Comparison of ENCODE assay signal across 9 cellular contexts in the genomic region with DNA sequence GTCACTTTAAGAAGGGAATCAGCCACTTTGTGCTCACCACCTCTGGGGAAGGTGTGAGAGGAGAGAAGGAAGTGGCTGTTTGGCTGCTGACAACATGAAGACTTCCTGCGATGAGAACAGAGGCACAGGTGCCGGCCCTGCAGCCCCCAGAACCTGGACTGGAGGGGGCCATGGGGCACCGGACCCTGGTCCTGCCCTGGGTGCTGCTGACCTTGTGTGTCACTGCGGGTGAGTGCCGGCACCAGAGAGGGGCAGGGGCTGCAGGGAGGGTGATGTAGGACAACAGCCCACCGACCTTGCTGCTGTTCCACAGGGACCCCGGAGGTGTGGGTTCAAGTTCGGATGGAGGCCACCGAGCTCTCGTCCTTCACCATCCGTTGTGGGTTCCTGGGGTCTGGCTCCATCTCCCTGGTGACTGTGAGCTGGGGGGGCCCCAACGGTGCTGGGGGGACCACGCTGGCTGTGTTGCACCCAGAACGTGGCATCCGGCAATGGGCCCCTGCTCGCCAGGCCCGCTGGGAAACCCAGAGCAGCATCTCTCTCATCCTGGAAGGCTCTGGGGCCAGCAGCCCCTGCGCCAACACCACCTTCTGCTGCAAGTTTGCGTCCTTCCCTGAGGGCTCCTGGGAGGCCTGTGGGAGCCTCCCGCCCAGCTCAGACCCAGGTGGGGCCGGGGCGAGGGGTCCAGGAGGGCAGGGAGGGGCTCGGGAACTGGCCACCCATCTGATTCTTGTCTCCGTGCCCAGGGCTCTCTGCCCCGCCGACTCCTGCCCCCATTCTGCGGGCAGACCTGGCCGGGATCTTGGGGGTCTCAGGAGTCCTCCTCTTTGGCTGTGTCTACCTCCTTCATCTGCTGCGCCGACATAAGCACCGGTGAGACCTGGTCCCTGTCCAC. TPM values are rescaled to one million over a fixed set of nuclear protein-coding genes. Genes with fewer than 3 reads are reported as not detected.
A peak's percentile ranks its signal among the peaks of the same experiment; 100 is the strongest.
DNase-seq lines count a peak whose midpoint lies in the region; ATAC-seq, FAIRE-seq and TF ChIP-seq lines count a peak whose summit lies in the region.
"Not testable (repeated sequence)": the region's sequence is repeated elsewhere in the genome, so short reads cannot be mapped to it uniquely, and the experiment has no call there.
"Had no signal": no experiment of that assay in that cellular context is flagged by ENCODE, and none has a peak within 500 bp of the region (broad histone marks: within the 10 kb centered on the region; RNA-seq: fewer than 3 reads in every experiment).

TSS of gene PVRIG (plus strand) at position 149 of the 895 bp plus-strand sequence. CDS start at position 171, 22 bp downstream.

- H3K9ac ChIP-seq in DND-41 (ENCODE audit: low read depth, low read length) (peak within 1 kb of the TSS; percentile 36), skeletal muscle tissue (ENCODE audit: low read depth in 1 of 3, low read length in 3 of 3) (peak within 1 kb of the TSS in 1 of 3 donors; percentile 45)
- H3K9ac ChIP-seq in kidney (ENCODE audit: low read length in 2 of 2): not testable (repeated sequence)

- TF ChIP-seq CTCF in DND-41 (IDR thresholded peaks at IDR 0.05; ENCODE audit: borderline replicate concordance, extremely low read depth, low read length, poor library complexity, severe bottlenecking); kidney (IDR thresholded peaks at IDR 0.05; ENCODE audit: borderline replicate concordance, extremely low read depth, insufficient read depth): not testable (repeated sequence)

- H3K27me3 Mint-ChIP-seq in activated CD4-positive, alpha-beta T cell treated with anti-CD3 and anti-CD28 coated beads, Interleukin-2, amount 10 ng/mL, durations not matched to agents 7 days and 5 days; activated T-cell treated with anti-CD3 and anti-CD28 coated beads, Interleukin-2, amount 50 U/mL, for 72 hours (ENCODE audit: low read depth); activated naive CD8-positive, alpha-beta T cell treated with anti-CD3 and anti-CD28 coated beads, Interleukin-2, amount 50 U/mL, for 24 hours; stimulated activated naive CD8-positive, alpha-beta T cell treated with anti-CD3 and anti-CD28 coated beads, Interleukin-15, Interleukin-2, amounts not matched to agents 100 ng/mL and 50 ng/mL, for 24 hours: not testable (repeated sequence)

- CTCF ChIA-PET in activated CD4-positive, alpha-beta T cell treated with anti-CD3 and anti-CD28 coated beads, Interleukin-2, amount 10 ng/mL, durations not matched to agents 7 days and 5 days (lab: Charles Lee): interaction anchor here (1.2 to 2.4 kb wide), 4 partner anchors 14 to 95 kb away, joined by 3 to 7 read pairs (median 5); partner anchors contain the start of gene GAL3ST4

- peaks cover 54% of the 10 kb centered on the region for H3K36me3 Mint-ChIP-seq in activated CD4-positive, alpha-beta T cell treated with anti-CD3 and anti-CD28 coated beads, Interleukin-2, amount 10 ng/mL, durations not matched to agents 7 days and 5 days (ENCODE audit: low read depth)
- peaks cover 30 to 37% of the 10 kb centered on the region in 2 donors for H3K36me3 Mint-ChIP-seq in activated T-cell treated with anti-CD3 and anti-CD28 coated beads, Interleukin-2, amount 50 U/mL, for 72 hours (ENCODE audit: insufficient read depth in 2 of 2)
- peaks cover 27% of the 10 kb centered on the region for H3K36me3 Mint-ChIP-seq in activated naive CD8-positive, alpha-beta T cell treated with anti-CD3 and anti-CD28 coated beads, Interleukin-2, amount 50 U/mL, for 24 hours (ENCODE audit: low read depth)
- peaks cover 38% of the 10 kb centered on the region for H3K36me3 Mint-ChIP-seq in stimulated activated naive CD8-positive, alpha-beta T cell treated with anti-CD3 and anti-CD28 coated beads, Interleukin-15, Interleukin-2, amounts not matched to agents 100 ng/mL and 50 ng/mL, for 24 hours (ENCODE audit: low read depth)

- peak within 1 kb of the TSS; percentile 82 for H3K4me3 Mint-ChIP-seq in activated CD4-positive, alpha-beta T cell treated with anti-CD3 and anti-CD28 coated beads, Interleukin-2, amount 10 ng/mL, durations not matched to agents 7 days and 5 days
- H3K4me3 Mint-ChIP-seq in activated T-cell treated with anti-CD3 and anti-CD28 coated beads, Interleukin-2, amount 50 U/mL, for 72 hours: peak within 1 kb of the TSS; percentile 82 to 98
- peak within 1 kb of the TSS; percentile 88 for H3K4me3 Mint-ChIP-seq in activated naive CD8-positive, alpha-beta T cell treated with anti-CD3 and anti-CD28 coated beads, Interleukin-2, amount 50 U/mL, for 24 hours
- peak within 1 kb of the TSS; percentile 95 for H3K4me3 Mint-ChIP-seq in stimulated activated naive CD8-positive, alpha-beta T cell treated with anti-CD3 and anti-CD28 coated beads, Interleukin-15, Interleukin-2, amounts not matched to agents 100 ng/mL and 50 ng/mL, for 24 hours

- H3K27ac ChIP-seq in DND-41 (ENCODE audit: low read length) (peak within 1 kb of the TSS; percentile 79), kidney (ENCODE audit: low read depth in 2 of 2, low read length in 2 of 2) (peak within 1 kb of the TSS in 1 of 2 donors; percentile 47), skeletal muscle tissue (ENCODE audit: low read depth, low read length) (peak within 1 kb of the TSS; percentile 40)

- not testable (repeated sequence) for H3K27me3 ChIP-seq in DND-41 (ENCODE audit: insufficient read depth, low read length, poor library complexity); skeletal muscle tissue (ENCODE audit: control insufficient read depth in 3 of 3, insufficient read depth in 3 of 3, low read length in 3 of 3)

- H3K27ac Mint-ChIP-seq in activated CD4-positive, alpha-beta T cell treated with anti-CD3 and anti-CD28 coated beads, Interleukin-2, amount 10 ng/mL, durations not matched to agents 7 days and 5 days: peak within 1 kb of the TSS; percentile 98
- peak within 1 kb of the TSS; percentile 94 for H3K27ac Mint-ChIP-seq in activated T-cell treated with anti-CD3 and anti-CD28 coated beads, Interleukin-2, amount 50 U/mL, for 72 hours
- H3K27ac Mint-ChIP-seq in activated naive CD8-positive, alpha-beta T cell treated with anti-CD3 and anti-CD28 coated beads, Interleukin-2, amount 50 U/mL, for 24 hours: peak within 1 kb of the TSS; percentile 97
- H3K27ac Mint-ChIP-seq in stimulated activated naive CD8-positive, alpha-beta T cell treated with anti-CD3 and anti-CD28 coated beads, Interleukin-15, Interleukin-2, amounts not matched to agents 100 ng/mL and 50 ng/mL, for 24 hours: peak within 1 kb of the TSS; percentile 92

- H4K20me1 ChIP-seq in DND-41 (ENCODE audit: insufficient read depth, low read length): not testable (repeated sequence)

- not testable (repeated sequence) for H3K4me3 ChIP-seq in DND-41 (ENCODE audit: low read depth in 1 of 2, low read length in 2 of 2); kidney (ENCODE audit: low read length in 2 of 2); skeletal muscle tissue (ENCODE audit: low read length in 3 of 3)

- peaks cover 42% of the 10 kb centered on the region for H3K36me3 ChIP-seq in DND-41 (ENCODE audit: insufficient read depth, low read length)
- H3K36me3 ChIP-seq in kidney (ENCODE audit: control insufficient read depth in 1 of 2, insufficient read depth in 2 of 2, low read length in 2 of 2): not testable (repeated sequence)
- H3K36me3 ChIP-seq in skeletal muscle tissue (ENCODE audit: control insufficient read depth in 3 of 3, insufficient read depth in 3 of 3, low read length in 3 of 3): peaks cover 29 to 35% (median 34%) of the 10 kb centered on the region in 3 donors

- not testable (repeated sequence) for H3K4me2 ChIP-seq in DND-41 (ENCODE audit: insufficient read depth, low read length)

- not testable (repeated sequence) for H3K9me3 ChIP-seq in DND-41 (ENCODE audit: insufficient read depth, low read length, severe bottlenecking); kidney (ENCODE audit: control insufficient read depth in 1 of 2, low read length in 2 of 2); skeletal muscle tissue (ENCODE audit: control insufficient read depth in 3 of 3, low read length in 3 of 3)

- POLR2A ChIA-PET in activated CD4-positive, alpha-beta T cell treated with anti-CD3 and anti-CD28 coated beads, Interleukin-2, amount 10 ng/mL, durations not matched to agents 7 days and 5 days (lab: Charles Lee): not testable (repeated sequence)

- ATAC-seq in DND-41 (ENCODE audit: insufficient read depth, low read depth): peak; percentile 25; the same call in 1 of the 3 replicates
- ATAC-seq in activated T-cell treated with anti-CD3 and anti-CD28 coated beads, Interleukin-2, amount 50 U/mL, for 72 hours (replicated peaks in 1 of 2): peak in 1 of 2 donors; percentile 9
- ATAC-seq in activated naive CD8-positive, alpha-beta T cell treated with anti-CD3 and anti-CD28 coated beads, Interleukin-2, amount 50 U/mL, for 24 hours: peak; percentile 5

- peak; percentile 43 for DNase-seq in DND-41
- DNase-seq in NAMALWA (ENCODE audit: low spot score): peak; percentile 46
- peak; percentile 41 for DNase-seq in activated CD4-positive, alpha-beta T cell treated with anti-CD3 and anti-CD28 coated beads, Interleukin-2, amount 10 ng/mL, durations not matched to agents 7 days and 5 days
- DNase-seq in activated T-cell treated with anti-CD3 and anti-CD28 coated beads, Interleukin-2, amount 50 U/mL, for 72 hours: peak; percentile 23 to 51
- DNase-seq in activated naive CD8-positive, alpha-beta T cell treated with anti-CD3 and anti-CD28 coated beads, Interleukin-2, amount 50 U/mL, for 24 hours: peak; percentile 54
- peak; percentile 72 for DNase-seq in kidney

- not testable (repeated sequence) for H3K79me2 ChIP-seq in DND-41 (ENCODE audit: insufficient read depth, low read length)

- not testable (repeated sequence) for H2AFZ ChIP-seq in DND-41 (ENCODE audit: low read depth, low read length)

- intact Hi-C loops in kidney (cut with DNase I): not testable (repeated sequence)

- not testable (repeated sequence) for FAIRE-seq in kidney (lab: Jason Lieb, UNC)

- H3K9me3 Mint-ChIP-seq in activated CD4-positive, alpha-beta T cell treated with anti-CD3 and anti-CD28 coated beads, Interleukin-2, amount 10 ng/mL, durations not matched to agents 7 days and 5 days; activated T-cell treated with anti-CD3 and anti-CD28 coated beads, Interleukin-2, amount 50 U/mL, for 72 hours; activated naive CD8-positive, alpha-beta T cell treated with anti-CD3 and anti-CD28 coated beads, Interleukin-2, amount 50 U/mL, for 24 hours; stimulated activated naive CD8-positive, alpha-beta T cell treated with anti-CD3 and anti-CD28 coated beads, Interleukin-15, Interleukin-2, amounts not matched to agents 100 ng/mL and 50 ng/mL, for 24 hours: not testable (repeated sequence)

- peaks cover 28% of the 10 kb centered on the region for H3K4me1 ChIP-seq in DND-41 (ENCODE audit: insufficient read depth, low read length)
- not testable (repeated sequence) for H3K4me1 ChIP-seq in kidney (ENCODE audit: control insufficient read depth in 1 of 2, insufficient read depth in 1 of 2, low read depth in 1 of 2, low read length in 2 of 2); skeletal muscle tissue (ENCODE audit: control insufficient read depth in 3 of 3, insufficient read depth in 3 of 3, low read length in 3 of 3)

- H3K4me1 Mint-ChIP-seq in activated CD4-positive, alpha-beta T cell treated with anti-CD3 and anti-CD28 coated beads, Interleukin-2, amount 10 ng/mL, durations not matched to agents 7 days and 5 days: peaks cover 68% of the 10 kb centered on the region
- peaks cover 69% of the 10 kb centered on the region for H3K4me1 Mint-ChIP-seq in activated T-cell treated with anti-CD3 and anti-CD28 coated beads, Interleukin-2, amount 50 U/mL, for 72 hours (ENCODE audit: low read depth)
- H3K4me1 Mint-ChIP-seq in activated naive CD8-positive, alpha-beta T cell treated with anti-CD3 and anti-CD28 coated beads, Interleukin-2, amount 50 U/mL, for 24 hours: peaks cover 76% of the 10 kb centered on the region
- peaks cover 83% of the 10 kb centered on the region for H3K4me1 Mint-ChIP-seq in stimulated activated naive CD8-positive, alpha-beta T cell treated with anti-CD3 and anti-CD28 coated beads, Interleukin-15, Interleukin-2, amounts not matched to agents 100 ng/mL and 50 ng/mL, for 24 hours (ENCODE audit: low read depth)

RNA-seq across cellular contexts. Expression of gene PVRIG, which starts in this region (rescaled TPM):
- total RNA-seq in activated CD4-positive, alpha-beta T cell treated with anti-CD3 and anti-CD28 coated beads, Interleukin-2, amount 10 ng/mL, durations not matched to agents 7 days and 5 days: 10 to 100 TPM; 61.2 to 66.6 TPM
- total RNA-seq in activated T-cell treated with anti-CD3 and anti-CD28 coated beads, Interleukin-2, amount 50 U/mL, for 72 hours: 10 to 100 TPM; 26.7 to 34.4 TPM
- total RNA-seq in kidney: 3.2 TPM
- polyA plus RNA-seq in kidney (ENCODE audit: insufficient read depth, low read depth, low replicate concordance): not detected
- total RNA-seq in skeletal muscle tissue: not detected
- total RNA-seq: right cardiac atrium had no signal
